14 cellular contexts compared by ENCODE assay signal in genomic region chr9:90972057-90972456, GRCh38.
A peak's percentile ranks its signal among the peaks of the same experiment; 100 is the strongest.
DNase-seq lines count a peak whose midpoint lies in the region; ATAC-seq and TF ChIP-seq lines count a peak whose summit lies in the region.
"Had no signal": no experiment of that assay in that cellular context is flagged by ENCODE, and none has a peak within 500 bp of the region (broad histone marks: within the 10 kb centered on the region; RNA-seq: fewer than 3 reads in every experiment).

No MANE protein-coding gene starts in this region.

- peak overlapping the region; percentile 93 for H3K27ac Mint-ChIP-seq in chondrocyte (ENCODE audit: unreplicated experiment)

- TF ChIP-seq EP300 in stomach (IDR thresholded peaks at IDR 0.05), result no peak

- peak; percentile 71 for ATAC-seq in GM19438 (IDR thresholded peaks at IDR 0.05; ENCODE audit: low read depth, unreplicated experiment)
- ATAC-seq in HG03280 (IDR thresholded peaks at IDR 0.05; ENCODE audit: unreplicated experiment), result peak; percentile 58
- ATAC-seq in Right ventricle myocardium inferior, result no peak
- ATAC-seq: activated T-cell treated with anti-CD3 and anti-CD28 coated beads, Interleukin-2, amount 50 U/mL, for 4 hours had no signal

- in situ Hi-C loops in G401 (cut with HindIII; ENCODE audit: low sequenced_read_pairs), result no loop called here

- H3K9me3 Mint-ChIP-seq in chondrocyte (ENCODE audit: low read depth), result no peaks in the 10 kb centered on the region
- H3K9me3 Mint-ChIP-seq: activated T-cell treated with anti-CD3 and anti-CD28 coated beads, Interleukin-2, amount 50 U/mL, for 4 hours; central memory CD8-positive, alpha-beta T cell had no signal

- WGBS in stomach, 5 donors, result 81 to 96% (median 89%) methylated on average over 5 to 6 of the region's 6 CpGs

- peak overlapping the region in 1 of 5 donors; percentile 18 for H3K27ac ChIP-seq in stomach

- no peak for TF ChIP-seq POLR2A in stomach (IDR thresholded peaks at IDR 0.05)

- H3K4me1 ChIP-seq in stomach, result no peaks in the 10 kb centered on the region

- TF ChIP-seq CTCF in GM10266 (IDR thresholded peaks at IDR 0.05; ENCODE audit: control insufficient read depth, insufficient read depth, low read depth, missing control alignments), result no peak
- TF ChIP-seq CTCF in chondrocyte (IDR thresholded peaks at IDR 0.05), result no peak
- TF ChIP-seq CTCF in stomach (IDR thresholded peaks at IDR 0.05), result no peak

- no peak overlapping the region for H3K4me3 ChIP-seq in stomach

- intact Hi-C loops in Right ventricle myocardium inferior (cut with DNase I) (no loop called here), stomach (cut with DNase I; ENCODE audit: low total_unique reads) (no loop called here)

- peaks cover 63% of the 10 kb centered on the region for H3K4me1 Mint-ChIP-seq in chondrocyte (ENCODE audit: low read depth)
- H3K4me1 Mint-ChIP-seq: central memory CD8-positive, alpha-beta T cell had no signal

- DNase-seq in GM10266 (ENCODE audit: extremely low spot score), result peak; percentile 20
- no peak for DNase-seq in chondrocyte (ENCODE audit: low spot score)
- DNase-seq in G401 (ENCODE audit: low spot score), result no peak
- DNase-seq in Right ventricle myocardium inferior (ENCODE audit: missing footprints), result no peak
- no peak for DNase-seq in stomach
- DNase-seq in NCI-H446 treated with DMSO at 0.1 percent for 48 hours (lab: John Stamatoyannopoulos, UW), result no peak
- DNase-seq: activated T-cell treated with anti-CD3 and anti-CD28 coated beads, Interleukin-2, amount 50 U/mL, for 4 hours; mesenchymal stem cell; NCI-H2029; SIG-M5; stimulated activated CD4-positive, alpha-beta T cell treated with anti-CD3 and anti-CD28 coated beads, Interleukin-4, amount 100 ng/mL, for 4 hours had no signal

- no peaks in the 10 kb centered on the region for H3K27me3 ChIP-seq in stomach

- no peaks in the 10 kb centered on the region for H3K27me3 Mint-ChIP-seq in chondrocyte (ENCODE audit: low read depth)

- H3K36me3 Mint-ChIP-seq in chondrocyte (ENCODE audit: low read depth), result no peaks in the 10 kb centered on the region

- H3K4me3 Mint-ChIP-seq in chondrocyte (ENCODE audit: unreplicated experiment), result no peak overlapping the region
- H3K4me3 Mint-ChIP-seq: activated T-cell treated with anti-CD3 and anti-CD28 coated beads, Interleukin-2, amount 50 U/mL, for 4 hours; central memory CD8-positive, alpha-beta T cell had no signal

- H3K36me3 ChIP-seq in stomach, result no peaks in the 10 kb centered on the region

- H3K9me3 ChIP-seq in stomach, result no peaks in the 10 kb centered on the region
